Comparison of ENCODE assay signal across 8 cellular contexts in genomic region chr19:44746946-44747738, GRCh38.
DNase-seq lines count a peak whose midpoint lies in the region; ATAC-seq and TF ChIP-seq lines count a peak whose summit lies in the region.

No MANE protein-coding gene starts in this region.

- ATAC-seq in HG02759 (IDR thresholded peaks at IDR 0.05; ENCODE audit: unreplicated experiment) (peak; percentile 48), GM21576 (IDR thresholded peaks at IDR 0.05; ENCODE audit: unreplicated experiment) (no peak)

- TF ChIP-seq CTCF in GM06990 (IDR thresholded peaks at IDR 0.05; ENCODE audit: insufficient read depth, low read length, poor library complexity, severe bottlenecking) (no peak), epithelial cell of esophagus (IDR thresholded peaks at IDR 0.05; ENCODE audit: insufficient read depth, low read depth, low read length, missing control alignments) (no peak)

- H3K36me3 ChIP-seq in GM06990 (ENCODE audit: control insufficient read depth, insufficient read depth, low read length) = peaks cover 4% of the 10 kb centered on the region
- peaks cover 4 to 10% of the 10 kb centered on the region in 2 donors for H3K36me3 ChIP-seq in mucosa of rectum (ENCODE audit: control insufficient read depth in 2 of 2, insufficient read depth in 2 of 2, low read length in 2 of 2)

- H3K4me1 ChIP-seq in mucosa of rectum (ENCODE audit: control insufficient read depth in 2 of 2, insufficient read depth in 2 of 2, low read length in 2 of 2) = peaks cover 65 to 78% of the 10 kb centered on the region in 2 donors

- H3K4me3 ChIP-seq in GM06990 (replicated peaks; ENCODE audit: low read depth, low read length) = peak overlapping the region; percentile 81
- peak overlapping the region; percentile 53 for H3K4me3 ChIP-seq in epithelial cell of esophagus (ENCODE audit: low read length)
- H3K4me3 ChIP-seq in mucosa of rectum (ENCODE audit: low read length in 2 of 2) = peak overlapping the region; percentile 72 to 91

- H3K27me3 ChIP-seq in GM06990 (replicated peaks; ENCODE audit: control insufficient read depth, insufficient read depth, low read length) (no peaks in the 10 kb centered on the region), mucosa of rectum (ENCODE audit: control insufficient read depth in 2 of 2, insufficient read depth in 2 of 2, low read length in 2 of 2) (no peaks in the 10 kb centered on the region)

- DNase-seq in GM06990 (ENCODE audit: extremely low read depth, insufficient read length) = peak; percentile 81
- DNase-seq in NOMO-1 treated with DMSO at 0.1 percent for 48 hours (lab: John Stamatoyannopoulos, UW; ENCODE audit: unreplicated experiment) = peak; percentile 83
- peak; percentile 96 for DNase-seq in activated T-cell treated with anti-CD3 and anti-CD28 coated beads for 4 hours
- peak; percentile 98 for DNase-seq in epithelial cell of esophagus (ENCODE audit: low read depth)
- DNase-seq in stimulated activated CD8-positive, alpha-beta memory T cell treated with anti-CD3 and anti-CD28 coated beads, Interleukin-4, amount 100 ng/mL, for 4 hours (ENCODE audit: low read depth in 2 of 2, low spot score in 1 of 2) = peak; percentile 88 to 91

- H3K27ac ChIP-seq in mucosa of rectum (ENCODE audit: low read depth in 2 of 2, low read length in 2 of 2) = peak overlapping the region; percentile 93 to 99

- no peaks in the 10 kb centered on the region for H3K9me3 ChIP-seq in mucosa of rectum (ENCODE audit: control insufficient read depth in 2 of 2, low read length in 2 of 2)

- peak overlapping the region; percentile 58 to 82 for H3K9ac ChIP-seq in mucosa of rectum (ENCODE audit: low read depth in 1 of 2, low read length in 2 of 2)
